In the genomic region with DNA sequence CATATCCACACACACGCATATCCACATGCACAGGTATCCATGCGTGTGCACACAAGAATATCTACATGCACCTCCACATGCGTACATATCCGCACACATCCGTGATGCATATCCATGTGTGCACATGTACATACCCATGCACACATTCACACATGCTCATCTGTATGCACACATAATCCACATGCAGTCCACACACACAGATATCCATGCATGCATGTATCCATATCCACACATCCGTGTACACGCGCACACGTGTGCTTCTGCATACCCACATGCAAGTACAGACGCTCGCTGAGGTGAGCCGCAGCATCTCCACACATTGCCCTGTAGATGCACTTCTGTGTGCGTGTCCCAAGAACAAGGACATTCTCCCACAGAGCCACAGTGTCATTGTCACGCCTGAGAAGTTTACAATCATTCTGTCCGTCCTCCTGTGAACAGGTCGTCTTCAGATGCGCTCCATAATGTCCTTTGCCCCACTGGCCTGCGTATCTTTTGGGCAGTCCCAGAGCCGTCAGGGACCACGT, we compare ENCODE assay signal across 31 cellular contexts.
"Had no signal": no experiment of that assay in that cellular context is flagged by ENCODE, and none has a peak within 500 bp of the region (broad histone marks: within the 10 kb centered on the region; RNA-seq: fewer than 3 reads in every experiment).

No MANE protein-coding gene starts in this region.

- H3K36me3 ChIP-seq: ascending aorta, esophagus squamous epithelium, left lung, neutrophil, ovary, stomach, thyroid gland, upper lobe of right lung, WERI-Rb-1 had no signal

- H3K27ac Mint-ChIP-seq: activated CD4-positive, alpha-beta memory T cell treated with anti-CD3 and anti-CD28 coated beads, Interleukin-2, amount 10 ng/mL, durations not matched to agents 7 days and 5 days; activated CD4-positive, alpha-beta T cell treated with anti-CD3 and anti-CD28 coated beads, Interleukin-2, amount 10 ng/mL, durations not matched to agents 7 days and 5 days; activated naive CD4-positive, alpha-beta T cell treated with anti-CD3 and anti-CD28 coated beads, Interleukin-2, amount 10 ng/mL, durations not matched to agents 7 days and 5 days; activated naive CD8-positive, alpha-beta T cell treated with anti-CD3 and anti-CD28 coated beads, Interleukin-2, amount 10 ng/mL, durations not matched to agents 7 days and 5 days; activated T-cell treated with anti-CD3 and anti-CD28 coated beads, Interleukin-2, amount 50 U/mL, for 24 hours; natural killer cell; progenitor cell of endocrine pancreas; stimulated activated memory B cell treated with anti-CD40 and anti-IgM and Interleukin-4, amounts not matched to agents 10 μg/mL and 1 μg/mL and 100 μg/mL, for 72 hours; T-helper 1 cell treated with Interleukin-12 subunit alpha and Interleukin-12 subunit beta and Interleukin-4 antibody, amounts not matched to agents 30 μg/mL and 1 μg/mL, for 36 hours had no signal

- H3K9me3 Mint-ChIP-seq: dendritic cell treated with granulocyte-macrophage colony-stimulating factor and Interleukin-4, amounts not matched to agents 40 ng/mL and 50 ng/mL, for 4 days; natural killer cell had no signal

- H3K4me3 ChIP-seq: ascending aorta, esophagus squamous epithelium, left lung, ovary, skin epidermis, stomach, thyroid gland, upper lobe of right lung had no signal

- H3K27ac ChIP-seq: ascending aorta, brain microvascular endothelial cell, left lung, neutrophil, ovary, stomach, thyroid gland, upper lobe of right lung, WERI-Rb-1 had no signal

- H3K27me3 Mint-ChIP-seq: progenitor cell of endocrine pancreas had no signal

- H3K4me1 ChIP-seq: left lung, stomach, thyroid gland, upper lobe of right lung had no signal

- ATAC-seq: left lung; natural killer cell; sciatic nerve; stimulated activated memory B cell treated with anti-CD40 and anti-IgM and Interleukin-4, amounts not matched to agents 10 μg/mL and 1 μg/mL and 100 μg/mL, for 72 hours; upper lobe of right lung had no signal

- H3K4me1 Mint-ChIP-seq: activated CD4-positive, alpha-beta memory T cell treated with anti-CD3 and anti-CD28 coated beads, Interleukin-2, amount 10 ng/mL, durations not matched to agents 7 days and 5 days; activated CD4-positive, alpha-beta T cell treated with anti-CD3 and anti-CD28 coated beads, Interleukin-2, amount 10 ng/mL, durations not matched to agents 7 days and 5 days; activated naive CD4-positive, alpha-beta T cell treated with anti-CD3 and anti-CD28 coated beads, Interleukin-2, amount 10 ng/mL, durations not matched to agents 7 days and 5 days; activated naive CD8-positive, alpha-beta T cell treated with anti-CD3 and anti-CD28 coated beads, Interleukin-2, amount 10 ng/mL, durations not matched to agents 7 days and 5 days; stimulated activated memory B cell treated with anti-CD40 and anti-IgM and Interleukin-4, amounts not matched to agents 10 μg/mL and 1 μg/mL and 100 μg/mL, for 72 hours had no signal

- H3K4me3 Mint-ChIP-seq: activated CD4-positive, alpha-beta memory T cell treated with anti-CD3 and anti-CD28 coated beads, Interleukin-2, amount 10 ng/mL, durations not matched to agents 7 days and 5 days; activated CD4-positive, alpha-beta T cell treated with anti-CD3 and anti-CD28 coated beads, Interleukin-2, amount 10 ng/mL, durations not matched to agents 7 days and 5 days; activated naive CD4-positive, alpha-beta T cell treated with anti-CD3 and anti-CD28 coated beads, Interleukin-2, amount 10 ng/mL, durations not matched to agents 7 days and 5 days; activated naive CD8-positive, alpha-beta T cell treated with anti-CD3 and anti-CD28 coated beads, Interleukin-2, amount 10 ng/mL, durations not matched to agents 7 days and 5 days; activated T-cell treated with anti-CD3 and anti-CD28 coated beads, Interleukin-2, amount 50 U/mL, for 24 hours; dendritic cell treated with granulocyte-macrophage colony-stimulating factor and Interleukin-4, amounts not matched to agents 40 ng/mL and 50 ng/mL, for 4 days; natural killer cell; stimulated activated memory B cell treated with anti-CD40 and anti-IgM and Interleukin-4, amounts not matched to agents 10 μg/mL and 1 μg/mL and 100 μg/mL, for 72 hours; T-helper 1 cell treated with Interleukin-12 subunit alpha and Interleukin-12 subunit beta and Interleukin-4 antibody, amounts not matched to agents 30 μg/mL and 1 μg/mL, for 36 hours had no signal

- DNase-seq: activated CD4-positive, alpha-beta memory T cell treated with anti-CD3 and anti-CD28 coated beads, Interleukin-2, amount 10 ng/mL, durations not matched to agents 7 days and 5 days; activated CD4-positive, alpha-beta T cell treated with anti-CD3 and anti-CD28 coated beads, Interleukin-2, amount 10 ng/mL, durations not matched to agents 7 days and 5 days; activated CD4-positive, CD25-positive, alpha-beta regulatory T cell treated with anti-CD3 and anti-CD28 coated beads, Interleukin-2, amount 50 U/mL, for 72 hours; activated CD8-positive, alpha-beta memory T cell treated with anti-CD3 and anti-CD28 coated beads, Interleukin-2, amount 50 U/mL, for 48 hours; activated gamma-delta T cell; activated naive CD4-positive, alpha-beta T cell treated with anti-CD3 and anti-CD28 coated beads, Interleukin-2, amount 10 ng/mL, durations not matched to agents 7 days and 5 days; activated naive CD8-positive, alpha-beta T cell treated with anti-CD3 and anti-CD28 coated beads, Interleukin-2, amount 10 ng/mL, durations not matched to agents 7 days and 5 days; activated T-cell treated with anti-CD3 and anti-CD28 coated beads, Interleukin-2, amount 50 U/mL, for 24 hours; brain microvascular endothelial cell; central memory CD4-positive, alpha-beta T cell; effector CD4-positive, alpha-beta T cell; esophagus squamous epithelium; foreskin melanocyte; natural killer cell; stimulated activated CD4-positive, alpha-beta T cell treated with anti-CD3 and anti-CD28 coated beads, Interleukin-4, amount 100 ng/mL, for 4 hours; stimulated activated CD8-positive, alpha-beta memory T cell treated with anti-CD3 and anti-CD28 coated beads, Interleukin-4, amount 100 ng/mL, for 48 hours; stomach; T1000; thyroid gland; upper lobe of right lung; WERI-Rb-1 had no signal

- H3K9me3 ChIP-seq: esophagus squamous epithelium, neutrophil, ovary, thyroid gland, upper lobe of right lung had no signal

- H3K27me3 ChIP-seq: ascending aorta, brain microvascular endothelial cell, left lung, ovary, thyroid gland, upper lobe of right lung had no signal

- H3K36me3 Mint-ChIP-seq: activated naive CD4-positive, alpha-beta T cell treated with anti-CD3 and anti-CD28 coated beads, Interleukin-2, amount 10 ng/mL, durations not matched to agents 7 days and 5 days; natural killer cell; stimulated activated memory B cell treated with anti-CD40 and anti-IgM and Interleukin-4, amounts not matched to agents 10 μg/mL and 1 μg/mL and 100 μg/mL, for 72 hours had no signal
